Comparison of ENCODE assay signal across 8 cellular contexts in the genomic region with DNA sequence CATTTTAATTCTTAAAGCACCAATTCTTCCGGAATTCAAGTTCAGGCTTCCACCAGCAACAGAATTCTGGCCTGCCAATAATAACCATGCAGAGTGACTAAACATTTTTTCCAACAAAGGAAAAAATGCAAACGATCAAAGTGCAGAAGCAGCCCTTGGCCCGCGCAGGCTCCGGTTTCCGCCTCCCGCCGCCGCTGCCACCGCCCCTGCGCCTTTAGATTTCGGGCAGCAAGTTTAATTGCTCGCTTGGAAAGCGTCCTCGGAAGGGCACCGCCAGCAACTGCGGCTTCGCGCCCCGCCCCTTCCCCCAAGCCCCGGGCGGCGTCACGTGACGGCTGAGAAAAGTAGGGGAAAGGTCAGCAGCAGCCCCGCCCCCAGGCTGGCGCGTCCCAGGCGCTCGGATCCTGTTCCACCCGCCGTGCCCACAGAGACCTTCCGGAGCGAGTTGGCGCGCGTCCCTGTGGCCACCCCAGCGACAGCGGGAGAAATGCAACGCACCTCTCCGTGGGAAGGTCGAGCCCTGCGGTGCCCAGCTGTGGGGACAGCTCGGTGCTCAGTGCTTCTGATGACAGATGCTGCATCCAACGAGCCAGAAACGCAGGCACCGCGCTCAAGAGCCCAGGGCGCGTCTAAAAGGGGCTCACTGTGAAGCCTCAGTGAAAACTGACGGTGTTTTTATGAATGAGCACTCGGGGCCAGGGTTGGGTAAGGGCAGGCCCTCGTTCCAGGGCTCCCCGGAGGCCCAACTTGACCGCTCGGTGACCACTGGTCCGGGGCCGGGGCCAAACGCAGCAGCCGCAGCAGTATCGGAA. TPM values are rescaled to one million over a fixed set of nuclear protein-coding genes. Genes with fewer than 3 reads are reported as not detected.
DNase-seq lines count a peak whose midpoint lies in the region; ATAC-seq and TF ChIP-seq lines count a peak whose summit lies in the region.

No MANE protein-coding gene starts in this region.

- peak overlapping the region; percentile 96 for H3K27ac Mint-ChIP-seq in activated CD8-positive, alpha-beta T cell treated with anti-CD3 and anti-CD28 coated beads, Interleukin-2, amount 10 ng/mL, durations not matched to agents 7 days and 5 days

- H3K27me3 ChIP-seq in AG04450 (ENCODE audit: control insufficient read depth, insufficient read depth, low read length) (no peaks in the 10 kb centered on the region), ectodermal cell (ENCODE audit: control insufficient read depth, insufficient read depth, low read length, poor library complexity, severe bottlenecking) (peaks cover 51% of the 10 kb centered on the region), lower lobe of right lung (ENCODE audit: low read depth) (no peaks in the 10 kb centered on the region)

- DNase-seq in AG04450 (ENCODE audit: low read depth, low spot score) (peak; percentile 65), NCI-H82 treated with DMSO at 0.1 percent for 48 hours (lab: John Stamatoyannopoulos, UW; ENCODE audit: unreplicated experiment) (peak; percentile 57), lower lobe of right lung (peak; percentile 97)
- peak; percentile 97 for DNase-seq in activated CD8-positive, alpha-beta T cell treated with anti-CD3 and anti-CD28 coated beads, Interleukin-2, amount 10 ng/mL, durations not matched to agents 7 days and 5 days
- peak; percentile 91 to 95 for DNase-seq in stimulated activated CD4-positive, alpha-beta T cell treated with anti-CD3 and anti-CD28 coated beads, Interleukin-4, amount 100 ng/mL, for 48 hours (ENCODE audit: low read depth in 2 of 2)

- H3K4me3 Mint-ChIP-seq in activated CD8-positive, alpha-beta T cell treated with anti-CD3 and anti-CD28 coated beads, Interleukin-2, amount 10 ng/mL, durations not matched to agents 7 days and 5 days, result peak overlapping the region; percentile 87

- TF ChIP-seq CTCF in AG04450 (IDR thresholded peaks at IDR 0.05; ENCODE audit: low read depth, low read length) (no peak), lower lobe of right lung (IDR thresholded peaks at IDR 0.05) (no peak)

- no peaks in the 10 kb centered on the region for H3K9me3 Mint-ChIP-seq in activated CD8-positive, alpha-beta T cell treated with anti-CD3 and anti-CD28 coated beads, Interleukin-2, amount 10 ng/mL, durations not matched to agents 7 days and 5 days (ENCODE audit: insufficient read depth)

- ATAC-seq in GM18909 (IDR thresholded peaks at IDR 0.05; ENCODE audit: poor library complexity, unreplicated experiment) (peak; percentile 49), HG03565 (IDR thresholded peaks at IDR 0.05; ENCODE audit: unreplicated experiment) (peak; percentile 25), lower lobe of right lung (peak; percentile 85 to 92)
- peak; percentile 56 for ATAC-seq in activated CD8-positive, alpha-beta T cell treated with anti-CD3 and anti-CD28 coated beads, Interleukin-2, amount 10 ng/mL, durations not matched to agents 7 days and 5 days

- H3K36me3 ChIP-seq in ectodermal cell (ENCODE audit: control insufficient read depth, insufficient read depth, low read length), result no peaks in the 10 kb centered on the region
- H3K36me3 ChIP-seq in lower lobe of right lung, result peaks cover 3% of the 10 kb centered on the region

- CTCF ChIA-PET in AG04450 (lab: Charles Lee), result no interaction called here
- CTCF ChIA-PET in activated CD8-positive, alpha-beta T cell treated with anti-CD3 and anti-CD28 coated beads, Interleukin-2, amount 10 ng/mL, durations not matched to agents 7 days and 5 days (lab: Charles Lee), result interaction anchor here (1.2 to 1.8 kb wide), 2 partner anchors 21 to 41 kb away, joined by 3 to 5 read pairs; no protein-coding TSS in a partner anchor

- no peaks in the 10 kb centered on the region for H3K27me3 Mint-ChIP-seq in activated CD8-positive, alpha-beta T cell treated with anti-CD3 and anti-CD28 coated beads, Interleukin-2, amount 10 ng/mL, durations not matched to agents 7 days and 5 days (ENCODE audit: low read depth)

- H3K4me1 Mint-ChIP-seq in activated CD8-positive, alpha-beta T cell treated with anti-CD3 and anti-CD28 coated beads, Interleukin-2, amount 10 ng/mL, durations not matched to agents 7 days and 5 days (ENCODE audit: low read depth), result peaks cover 64% of the 10 kb centered on the region

- H3K4me3 ChIP-seq in AG04450 (ENCODE audit: low read depth, low read length) (peak overlapping the region; percentile 58), ectodermal cell (ENCODE audit: insufficient read depth, low read depth, low read length) (peak overlapping the region; percentile 40), lower lobe of right lung (peak overlapping the region; percentile 97)

- H3K9me3 ChIP-seq in AG04450 (ENCODE audit: control insufficient read depth, insufficient read depth, low read length) (no peaks in the 10 kb centered on the region), ectodermal cell (ENCODE audit: control insufficient read depth, low read length) (no peaks in the 10 kb centered on the region), lower lobe of right lung (no peaks in the 10 kb centered on the region)

- H3K36me3 Mint-ChIP-seq in activated CD8-positive, alpha-beta T cell treated with anti-CD3 and anti-CD28 coated beads, Interleukin-2, amount 10 ng/mL, durations not matched to agents 7 days and 5 days (ENCODE audit: low read depth), result peaks cover 14% of the 10 kb centered on the region

- intact Hi-C loops in lower lobe of right lung (cut with DNase I), result no loop called here

- peaks cover 34% of the 10 kb centered on the region for H3K4me1 ChIP-seq in ectodermal cell (ENCODE audit: control insufficient read depth, insufficient read depth, low read length)
- H3K4me1 ChIP-seq in lower lobe of right lung, result peaks cover 83% of the 10 kb centered on the region

- POLR2A ChIA-PET in AG04450 (lab: Yijun Ruan, JAX), result interaction anchor here (0.8 kb wide), 1 partner anchor 40 kb away, joined by 3 read pairs; no protein-coding TSS in a partner anchor
- POLR2A ChIA-PET in activated CD8-positive, alpha-beta T cell treated with anti-CD3 and anti-CD28 coated beads, Interleukin-2, amount 10 ng/mL, durations not matched to agents 7 days and 5 days (lab: Charles Lee), result interaction anchor here (1.0 to 2.0 kb wide), 3 partner anchors 8 to 21 kb away, joined by 3 to 7 read pairs (median 5); no protein-coding TSS in a partner anchor

- 0 to 1% methylated on average over 61 of the region's 61 CpGs for WGBS in ectodermal cell, 2 experiments

- peak overlapping the region; percentile 94 for H3K27ac ChIP-seq in AG04450 (ENCODE audit: low read depth, low read length)
- peak overlapping the region; percentile 9 for H3K27ac ChIP-seq in ectodermal cell (ENCODE audit: insufficient read depth, low read depth, low read length, poor library complexity, severe bottlenecking)
- peak overlapping the region; percentile 95 for H3K27ac ChIP-seq in lower lobe of right lung

RNA-seq across cellular contexts. Expression of gene CPT1A, which starts 2.5 kb away (rescaled TPM):
- 12.4 and 18.9 TPM in 2 replicates for polyA plus RNA-seq in AG04450 (2011; rRNA removed)
- 32.8 and 45.2 TPM in 2 replicates for polyA minus RNA-seq in AG04450 (2011; rRNA and poly(A)+ RNA removed)
- 10 to 100 TPM; 63.2 to 69.1 TPM for total RNA-seq in activated CD8-positive, alpha-beta T cell treated with anti-CD3 and anti-CD28 coated beads, Interleukin-2, amount 10 ng/mL, durations not matched to agents 7 days and 5 days
- 2.0 TPM for polyA plus RNA-seq in ectodermal cell (2013, experiment 1 of 4)
- 1.9 TPM for polyA plus RNA-seq in ectodermal cell (2013, experiment 2 of 4)
- 1.2 TPM for polyA plus RNA-seq in ectodermal cell (2013, experiment 3 of 4)
- polyA plus RNA-seq in ectodermal cell (2013, experiment 4 of 4), result 1.9 TPM
- total RNA-seq in lower lobe of right lung, result 88.4 TPM

Comparison
In these comparisons a context has a peak if more than half of its experiments do, and no peak if none do; other contexts are left out.
1. Peak in every context shown above with its lines: DNase-seq, ATAC-seq, H3K4me3 ChIP-seq and H3K27ac ChIP-seq.
2. H3K27ac ChIP-seq: peak in every context shown above with its lines; median percentile 95 in lower lobe of right lung; 94 in AG04450; 9 in ectodermal cell.
3. H3K4me3 ChIP-seq: peak in every context shown above with its lines; median percentile 97 in lower lobe of right lung; 58 in AG04450; 40 in ectodermal cell.
4. ATAC-seq: peak in every context shown above with its lines; median percentile 88 in lower lobe of right lung; 56 in activated CD8-positive, alpha-beta T cell treated with anti-CD3 and anti-CD28 coated beads, Interleukin-2, amount 10 ng/mL, durations not matched to agents 7 days and 5 days; 49 in GM18909; 25 in HG03565.